ENCODE assay signal across 2 cellular contexts in genomic region chr9:127923771-127924170, GRCh38.
TF ChIP-seq lines count a peak whose summit lies in the region.

No MANE protein-coding gene starts in this region.

TF ChIP-seq in A549, 52 proteins besides CTCF, POLR2A, EP300 and RAD21:
- TF ChIP-seq MAFK (IDR thresholded peaks at IDR 0.05; ENCODE audit: partially characterized antibody) (peak; percentile 85), ESRRA (IDR thresholded peaks at IDR 0.05; ENCODE audit: borderline replicate concordance, low read length) (no peak), MYC (IDR thresholded peaks at IDR 0.05; ENCODE audit: borderline replicate concordance, low read length) (no peak), FOSL2 (IDR thresholded peaks at IDR 0.05) (no peak), FOSL2 (CRISPR knock-in tag; IDR thresholded peaks at IDR 0.05) (peak; percentile 67)
TF ChIP-seq in A549: peak in this region for 2.

TF ChIP-seq in HCT116, 20 proteins besides CTCF, POLR2A, EP300 and RAD21:
- no peak for TF ChIP-seq MAX (IDR thresholded peaks at IDR 0.05)
- TF ChIP-seq, protein P1, sequence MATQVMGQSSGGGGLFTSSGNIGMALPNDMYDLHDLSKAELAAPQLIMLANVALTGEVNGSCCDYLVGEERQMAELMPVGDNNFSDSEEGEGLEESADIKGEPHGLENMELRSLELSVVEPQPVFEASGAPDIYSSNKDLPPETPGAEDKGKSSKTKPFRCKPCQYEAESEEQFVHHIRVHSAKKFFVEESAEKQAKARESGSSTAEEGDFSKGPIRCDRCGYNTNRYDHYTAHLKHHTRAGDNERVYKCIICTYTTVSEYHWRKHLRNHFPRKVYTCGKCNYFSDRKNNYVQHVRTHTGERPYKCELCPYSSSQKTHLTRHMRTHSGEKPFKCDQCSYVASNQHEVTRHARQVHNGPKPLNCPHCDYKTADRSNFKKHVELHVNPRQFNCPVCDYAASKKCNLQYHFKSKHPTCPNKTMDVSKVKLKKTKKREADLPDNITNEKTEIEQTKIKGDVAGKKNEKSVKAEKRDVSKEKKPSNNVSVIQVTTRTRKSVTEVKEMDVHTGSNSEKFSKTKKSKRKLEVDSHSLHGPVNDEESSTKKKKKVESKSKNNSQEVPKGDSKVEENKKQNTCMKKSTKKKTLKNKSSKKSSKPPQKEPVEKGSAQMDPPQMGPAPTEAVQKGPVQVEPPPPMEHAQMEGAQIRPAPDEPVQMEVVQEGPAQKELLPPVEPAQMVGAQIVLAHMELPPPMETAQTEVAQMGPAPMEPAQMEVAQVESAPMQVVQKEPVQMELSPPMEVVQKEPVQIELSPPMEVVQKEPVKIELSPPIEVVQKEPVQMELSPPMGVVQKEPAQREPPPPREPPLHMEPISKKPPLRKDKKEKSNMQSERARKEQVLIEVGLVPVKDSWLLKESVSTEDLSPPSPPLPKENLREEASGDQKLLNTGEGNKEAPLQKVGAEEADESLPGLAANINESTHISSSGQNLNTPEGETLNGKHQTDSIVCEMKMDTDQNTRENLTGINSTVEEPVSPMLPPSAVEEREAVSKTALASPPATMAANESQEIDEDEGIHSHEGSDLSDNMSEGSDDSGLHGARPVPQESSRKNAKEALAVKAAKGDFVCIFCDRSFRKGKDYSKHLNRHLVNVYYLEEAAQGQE (IDR thresholded peaks at IDR 0.05; ENCODE audit: low read depth) = no peak
- no peak for TF ChIP-seq FOSL1 (IDR thresholded peaks at IDR 0.05; ENCODE audit: low read depth)
- no peak for TF ChIP-seq ZBTB33 (IDR thresholded peaks at IDR 0.05; ENCODE audit: extremely low read depth, insufficient replicate concordance, low read length)
- no peak for TF ChIP-seq TCF7L2 (IDR thresholded peaks at IDR 0.05; ENCODE audit: borderline replicate concordance, extremely low read depth, insufficient read depth, insufficient read length)
- no peak for TF ChIP-seq CBX3 (IDR thresholded peaks at IDR 0.05; ENCODE audit: low read depth)
- no peak for TF ChIP-seq ELF1 (IDR thresholded peaks at IDR 0.05; ENCODE audit: borderline replicate concordance, low read depth)
- no peak for TF ChIP-seq POLR2AphosphoS5 (IDR thresholded peaks at IDR 0.05; ENCODE audit: low read depth, low read length)
- TF ChIP-seq ZNF274 (IDR thresholded peaks at IDR 0.05; ENCODE audit: low read depth, low read length) = no peak
- no peak for TF ChIP-seq CEBPB (IDR thresholded peaks at IDR 0.05; ENCODE audit: low read depth)
- no peak for TF ChIP-seq EGR1 (IDR thresholded peaks at IDR 0.05; ENCODE audit: low read depth)
- TF ChIP-seq JUND (IDR thresholded peaks at IDR 0.05) = no peak
- TF ChIP-seq, protein P2, sequence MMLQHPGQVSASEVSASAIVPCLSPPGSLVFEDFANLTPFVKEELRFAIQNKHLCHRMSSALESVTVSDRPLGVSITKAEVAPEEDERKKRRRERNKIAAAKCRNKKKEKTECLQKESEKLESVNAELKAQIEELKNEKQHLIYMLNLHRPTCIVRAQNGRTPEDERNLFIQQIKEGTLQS (IDR thresholded peaks at IDR 0.05) = no peak
- no peak for TF ChIP-seq EZH2 (IDR thresholded peaks at IDR 0.05)
- TF ChIP-seq SIN3A (IDR thresholded peaks at IDR 0.05; ENCODE audit: low read depth) = no peak
- no peak for TF ChIP-seq YY1 (IDR thresholded peaks at IDR 0.05; ENCODE audit: extremely low read depth, insufficient replicate concordance, low read depth, low read length)
